Comparison of ENCODE assay signal across 7 cellular contexts in genomic region chrX:136909706-136910564, GRCh38. TPM values are rescaled to one million over a fixed set of nuclear protein-coding genes. Genes with fewer than 3 reads are reported as not detected.
DNase-seq lines count a peak whose midpoint lies in the region; ATAC-seq and TF ChIP-seq lines count a peak whose summit lies in the region.

No MANE protein-coding gene starts in this region.

- H3K4me3 Mint-ChIP-seq in T-helper 2 cell treated with Interferon-gamma antibody and Interleukin-4, amounts not matched to agents 5 μg/mL and 100 μg/mL, for 36 hours = peak overlapping the region; percentile 97

- no peak for TF ChIP-seq CTCF in astrocyte of the spinal cord (IDR thresholded peaks at IDR 0.05; ENCODE audit: low read depth, low read length)

- H3K27me3 Mint-ChIP-seq in T-helper 2 cell treated with Interferon-gamma antibody and Interleukin-4, amounts not matched to agents 5 μg/mL and 100 μg/mL, for 36 hours (ENCODE audit: low read depth) = no peaks in the 10 kb centered on the region

- peak; percentile 98 for DNase-seq in NCI-H187 treated with DMSO at 0.1 percent for 48 hours (lab: John Stamatoyannopoulos, UW)
- peak; percentile 57 for DNase-seq in T-helper 2 cell treated with Interferon-gamma antibody and Interleukin-4, amounts not matched to agents 5 μg/mL and 100 μg/mL, for 36 hours (ENCODE audit: low spot score)
- DNase-seq in astrocyte of the spinal cord (ENCODE audit: low read depth, low spot score) = peak; percentile 94
- DNase-seq in hippocampal formation (lab: John Stamatoyannopoulos, UW) = peak; percentile 42 to 71
- peak; percentile 85 for DNase-seq in renal cortical epithelial cell (ENCODE audit: low read depth)

- H3K4me1 Mint-ChIP-seq in T-helper 2 cell treated with Interferon-gamma antibody and Interleukin-4, amounts not matched to agents 5 μg/mL and 100 μg/mL, for 36 hours (ENCODE audit: low read depth) = peaks cover 19% of the 10 kb centered on the region

- peak overlapping the region; percentile 91 for H3K27ac Mint-ChIP-seq in T-helper 2 cell treated with Interferon-gamma antibody and Interleukin-4, amounts not matched to agents 5 μg/mL and 100 μg/mL, for 36 hours

- in situ Hi-C loops in astrocyte of the spinal cord (cut with HindIII; ENCODE audit: low sequenced_read_pairs) = no loop called here

- peak overlapping the region; percentile 59 for H3K4me3 ChIP-seq in astrocyte of the spinal cord (ENCODE audit: low read depth, low read length)

- ATAC-seq in GM18508 (IDR thresholded peaks at IDR 0.05; ENCODE audit: insufficient read depth, unreplicated experiment) (peak; percentile 25), HG02943 (IDR thresholded peaks at IDR 0.05; ENCODE audit: low read depth, unreplicated experiment) (peak; percentile 71)

- no peaks in the 10 kb centered on the region for H3K9me3 Mint-ChIP-seq in T-helper 2 cell treated with Interferon-gamma antibody and Interleukin-4, amounts not matched to agents 5 μg/mL and 100 μg/mL, for 36 hours

- no peaks in the 10 kb centered on the region for H3K36me3 Mint-ChIP-seq in T-helper 2 cell treated with Interferon-gamma antibody and Interleukin-4, amounts not matched to agents 5 μg/mL and 100 μg/mL, for 36 hours (ENCODE audit: low read depth)

RNA-seq across cellular contexts. Expression of gene RBMX, which starts 29.4 kb away (rescaled TPM):
- 193 and 202 TPM in 2 replicates for total RNA-seq in renal cortical epithelial cell

Comparison
In these comparisons a context has a peak if more than half of its experiments do, and no peak if none do; other contexts are left out.
1. Peak in every context shown above with its lines: DNase-seq, ATAC-seq and H3K4me3 ChIP-seq.